ENCODE assay signal across 19 cellular contexts in genomic region chr9:113540466-113540865, GRCh38.
DNase-seq lines count a peak whose midpoint lies in the region; ATAC-seq and TF ChIP-seq lines count a peak whose summit lies in the region.
"Had no signal": no experiment of that assay in that cellular context is flagged by ENCODE, and none has a peak within 500 bp of the region (broad histone marks: within the 10 kb centered on the region; RNA-seq: fewer than 3 reads in every experiment).

No MANE protein-coding gene starts in this region.

- no TSS peak for BruUV-seq in HCT116 (replicated peaks; lab: Mats Ljungman, UMichigan)

- H3K9me3 Mint-ChIP-seq in CD8-positive, alpha-beta memory T cell, result no peaks in the 10 kb centered on the region
- no peaks in the 10 kb centered on the region for H3K9me3 Mint-ChIP-seq in effector memory CD8-positive, alpha-beta T cell
- no peaks in the 10 kb centered on the region for H3K9me3 Mint-ChIP-seq in nephron progenitor cell
- H3K9me3 Mint-ChIP-seq: CD8-positive, alpha-beta T cell; T-cell had no signal

- H3K9me3 ChIP-seq in CD8-positive, alpha-beta memory T cell (ENCODE audit: low read length), result no peaks in the 10 kb centered on the region
- H3K9me3 ChIP-seq in HCT116 (ENCODE audit: control insufficient read depth in 1 of 2, insufficient read depth in 1 of 2, low read depth in 1 of 2, low read length in 2 of 2), result no peaks in the 10 kb centered on the region
- H3K9me3 ChIP-seq: tibial nerve had no signal

- POLR2A ChIA-PET in CD8-positive, alpha-beta memory T cell (lab: Charles Lee), result no interaction called here
- POLR2A ChIA-PET in HCT116 (lab: Charles Lee), result no interaction called here

- no peak for TF ChIP-seq POLR2A in HCT116 (IDR thresholded peaks at IDR 0.05; ENCODE audit: borderline replicate concordance, extremely low read depth, insufficient read depth, insufficient read length)

- DNase-seq in CD8-positive, alpha-beta memory T cell, result no peak
- DNase-seq in HCT116 (ENCODE audit: low read depth, low spot score), result no peak
- no peak for DNase-seq in effector memory CD8-positive, alpha-beta T cell
- DNase-seq in nephron progenitor cell, result no peak
- no peak for DNase-seq in GM20000 (ENCODE audit: low spot score)
- DNase-seq in stimulated activated CD4-positive, alpha-beta T cell treated with anti-CD3 and anti-CD28 coated beads, Interleukin-2, amount 100 ng/mL, for 24 hours, result no peak
- DNase-seq in COLO668 (lab: John Stamatoyannopoulos, UW; ENCODE audit: unreplicated experiment), result no peak
- DNase-seq: activated CD4-positive, alpha-beta T cell treated with anti-CD3 and anti-CD28 coated beads, Interleukin-2, amount 50 U/mL, for 4 hours; activated T-cell treated with anti-CD3 and anti-CD28 coated beads for 4 hours; CD8-positive, alpha-beta T cell; DMS79 treated with DMSO at 0.1 percent for 48 hours; Kasumi-1; NCI-H1048; stimulated activated CD4-positive, alpha-beta T cell treated with anti-CD3 and anti-CD28 coated beads, Interleukin-12 subunit alpha, Interleukin-12 subunit beta, amount 100 ng/mL, for 4 hours; T-cell had no signal

- peaks cover 6 to 93% (median 23%) of the 10 kb centered on the region in 3 donors for H3K36me3 Mint-ChIP-seq in CD8-positive, alpha-beta memory T cell
- H3K36me3 Mint-ChIP-seq in effector memory CD8-positive, alpha-beta T cell (ENCODE audit: insufficient read depth), result peaks cover 85% of the 10 kb centered on the region
- no peaks in the 10 kb centered on the region for H3K36me3 Mint-ChIP-seq in nephron progenitor cell (ENCODE audit: low read depth)

- H3K4me1 ChIP-seq in CD8-positive, alpha-beta memory T cell (ENCODE audit: insufficient read depth, low read length), result no peaks in the 10 kb centered on the region
- H3K4me1 ChIP-seq in HCT116 (ENCODE audit: control insufficient read depth in 1 of 2, insufficient read depth in 2 of 2, low read length in 2 of 2), result peaks cover 2 to 10% of the 10 kb centered on the region in 2 experiments; a peak in 2 of 4 replicates

- peaks cover 58 to 88% (median 60%) of the 10 kb centered on the region in 3 donors for H3K4me1 Mint-ChIP-seq in CD8-positive, alpha-beta memory T cell
- peaks cover 73 to 85% of the 10 kb centered on the region in 2 donors for H3K4me1 Mint-ChIP-seq in effector memory CD8-positive, alpha-beta T cell (ENCODE audit: low read depth in 2 of 2)
- H3K4me1 Mint-ChIP-seq in nephron progenitor cell, result peaks cover 80% of the 10 kb centered on the region

- H3K9ac ChIP-seq in HCT116 (ENCODE audit: low read length), result no peak overlapping the region

- peak overlapping the region in 1 of 7 donors; percentile 80 for H3K4me3 Mint-ChIP-seq in CD8-positive, alpha-beta memory T cell
- no peak overlapping the region for H3K4me3 Mint-ChIP-seq in effector memory CD8-positive, alpha-beta T cell
- peak overlapping the region; percentile 46 for H3K4me3 Mint-ChIP-seq in nephron progenitor cell
- H3K4me3 Mint-ChIP-seq: activated naive CD8-positive, alpha-beta T cell; CD8-positive, alpha-beta T cell; T-cell had no signal

- H3K27ac ChIP-seq in CD8-positive, alpha-beta memory T cell (ENCODE audit: low read depth, low read length), result no peak overlapping the region
- H3K27ac ChIP-seq in HCT116 (ENCODE audit: low read depth, low read length), result no peak overlapping the region
- H3K27ac ChIP-seq: epithelial cell of prostate, tibial nerve had no signal

- no peaks in the 10 kb centered on the region for H3K27me3 Mint-ChIP-seq in CD8-positive, alpha-beta memory T cell
- no peaks in the 10 kb centered on the region for H3K27me3 Mint-ChIP-seq in effector memory CD8-positive, alpha-beta T cell
- H3K27me3 Mint-ChIP-seq in nephron progenitor cell (ENCODE audit: low read depth, poor library complexity), result peaks cover 4% of the 10 kb centered on the region
- H3K27me3 Mint-ChIP-seq: activated naive CD8-positive, alpha-beta T cell; T-cell had no signal

- H3K4me3 ChIP-seq in CD8-positive, alpha-beta memory T cell (ENCODE audit: low read length), result no peak overlapping the region
- no peak overlapping the region for H3K4me3 ChIP-seq in HCT116 (replicated peaks in 1 of 2; ENCODE audit: low read depth in 1 of 2, low read length in 2 of 2)
- H3K4me3 ChIP-seq: tibial nerve had no signal

- H2AFZ ChIP-seq in HCT116 (ENCODE audit: low read depth, low read length, poor library complexity, severe bottlenecking), result no peak overlapping the region

- intact Hi-C loops in HCT116 (cut with micrococcal nuclease), result no loop called here

- no peak for TF ChIP-seq CTCF in HCT116 (IDR thresholded peaks at IDR 0.05 in 2 of 3, conservative IDR thresholded peaks at IDR 0.05 in 1 of 3; ENCODE audit: borderline replicate concordance in 1 of 3, insufficient read depth in 1 of 3, low read depth in 2 of 3, low read length in 2 of 3)
- TF ChIP-seq CTCF in nephron progenitor cell (IDR thresholded peaks at IDR 0.05), result no peak
- TF ChIP-seq CTCF in GM20000 (IDR thresholded peaks at IDR 0.05; ENCODE audit: extremely low read depth, missing control alignments), result no peak

- no peaks in the 10 kb centered on the region for H3K79me2 ChIP-seq in HCT116 (ENCODE audit: insufficient read depth, low read length)

- no peaks in the 10 kb centered on the region for H3K27me3 ChIP-seq in CD8-positive, alpha-beta memory T cell (ENCODE audit: insufficient read depth, low read length, poor library complexity, severe bottlenecking)
- H3K27me3 ChIP-seq in HCT116 (ENCODE audit: insufficient read depth, low read length), result no peaks in the 10 kb centered on the region
- H3K27me3 ChIP-seq: tibial nerve had no signal

- no peaks in the 10 kb centered on the region for H3K9me2 ChIP-seq in HCT116 (ENCODE audit: insufficient read depth)

- peak overlapping the region; percentile 18; the same call in 1 of the 2 replicates for H3K4me2 ChIP-seq in HCT116 (ENCODE audit: low read length)

- H3K36me3 ChIP-seq in CD8-positive, alpha-beta memory T cell (ENCODE audit: insufficient read depth, low read length), result peaks cover 37% of the 10 kb centered on the region
- H3K36me3 ChIP-seq in HCT116 (ENCODE audit: control insufficient read depth in 1 of 2, insufficient read depth in 2 of 2, low read length in 2 of 2), result peaks cover 2 to 19% of the 10 kb centered on the region in 2 experiments; a peak in 2 of 4 replicates
- H3K36me3 ChIP-seq: tibial nerve had no signal

- no peak for TF ChIP-seq RAD21 in HCT116 (IDR thresholded peaks at IDR 0.05; ENCODE audit: low read depth)

- RAD21 ChIA-PET in HCT116 (lab: Charles Lee; ENCODE audit: low non-redundant PET in 1 of 2, low total read pairs in 2 of 2, uncharacterized antibody in 2 of 2, unreplicated experiment in 2 of 2), result no interaction called here

- CTCF ChIA-PET in CD8-positive, alpha-beta memory T cell (lab: Charles Lee), result interaction anchor here (1.1 to 1.4 kb wide), 3 partner anchors 21 to 95 kb away, joined by 3 read pairs; no protein-coding TSS in a partner anchor
- CTCF ChIA-PET in HCT116 (lab: Charles Lee), result no interaction called here

- ATAC-seq in HCT116 (no peak), GM18498 (IDR thresholded peaks at IDR 0.05; ENCODE audit: unreplicated experiment) (no peak)
- ATAC-seq in effector memory CD8-positive, alpha-beta T cell (replicated peaks), result no peak
- ATAC-seq: CD8-positive, alpha-beta T cell; T-cell had no signal

- H4K20me1 ChIP-seq in HCT116 (ENCODE audit: insufficient read depth), result no peaks in the 10 kb centered on the region

- H3K27ac Mint-ChIP-seq in CD8-positive, alpha-beta memory T cell, result peak overlapping the region; percentile 22 to 89 (median 62)
- peak overlapping the region; percentile 69 to 82 for H3K27ac Mint-ChIP-seq in effector memory CD8-positive, alpha-beta T cell
- peak overlapping the region; percentile 83 for H3K27ac Mint-ChIP-seq in nephron progenitor cell
- H3K27ac Mint-ChIP-seq: activated naive CD8-positive, alpha-beta T cell; CD8-positive, alpha-beta T cell had no signal

TF ChIP-seq in HCT116, 20 proteins besides CTCF, POLR2A, EP300 and RAD21:
- no peak for TF ChIP-seq SRF (IDR thresholded peaks at IDR 0.05; ENCODE audit: low read depth)
- no peak for TF ChIP-seq FOSL1 (IDR thresholded peaks at IDR 0.05; ENCODE audit: low read depth)
- no peak for TF ChIP-seq MAX (IDR thresholded peaks at IDR 0.05)
- TF ChIP-seq JUND (IDR thresholded peaks at IDR 0.05), result no peak
